Comparison of ENCODE assay signal across 8 cellular contexts in the genomic region with DNA sequence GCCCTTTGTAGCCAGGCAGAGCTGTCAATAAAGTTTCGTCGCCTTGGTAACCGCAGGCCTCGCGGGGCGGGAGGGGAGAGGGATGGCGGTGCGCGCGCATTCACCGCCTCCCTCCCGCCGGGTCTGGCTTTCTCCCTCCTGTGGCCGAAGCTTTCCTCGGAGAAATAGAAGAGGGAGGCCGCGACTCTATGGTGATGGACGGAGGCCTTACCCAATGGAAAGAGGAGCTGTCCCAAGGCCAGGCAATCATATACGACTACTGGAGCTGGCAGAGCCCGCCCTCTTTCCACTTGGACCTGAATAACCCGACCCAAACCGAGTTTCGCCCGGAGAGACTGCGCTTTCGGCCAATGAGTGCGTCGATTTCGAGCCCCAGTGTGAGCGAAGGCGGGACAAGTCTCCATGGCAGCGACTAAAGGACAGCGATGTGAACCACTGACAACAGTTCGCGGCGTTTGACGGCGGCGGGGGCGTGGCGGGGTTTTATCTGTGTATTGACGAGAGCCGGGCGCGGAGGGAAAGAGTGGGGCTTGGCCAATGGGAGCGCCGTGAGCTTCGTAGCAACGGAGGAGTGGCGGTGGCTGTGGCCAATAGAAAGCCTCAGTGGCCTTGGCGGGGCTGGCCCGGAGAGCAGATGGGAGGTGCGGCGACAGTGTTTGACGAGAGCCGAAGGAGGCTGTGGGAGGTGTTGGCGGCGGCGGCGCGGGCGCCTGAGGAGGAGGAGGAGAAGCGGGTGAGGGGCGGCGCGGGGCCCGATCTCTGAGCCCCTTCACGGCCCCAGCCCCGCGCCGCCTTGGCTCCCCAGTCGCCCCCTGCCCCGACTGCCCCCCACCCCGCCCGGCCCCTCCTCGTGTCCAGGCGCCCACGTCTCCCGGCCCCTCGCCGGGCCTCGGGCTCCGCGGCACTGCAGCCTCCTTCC. TPM values are rescaled to one million over a fixed set of nuclear protein-coding genes. Genes with fewer than 3 reads are reported as not detected.
DNase-seq lines count a peak whose midpoint lies in the region; ATAC-seq, FAIRE-seq and TF ChIP-seq lines count a peak whose summit lies in the region.

KMT5C (plus strand) TSS at position 652 of the 919 bp plus-strand sequence. CDS start 2,061 bp downstream, outside the sequence.

- H3K27me3 ChIP-seq in endothelial cell of umbilical vein (ENCODE audit: control insufficient read depth in 2 of 2, insufficient read depth in 2 of 2, low read length in 2 of 2), result peaks cover 0 to 3% of the 10 kb centered on the region in 2 experiments

- dilution Hi-C loops in endothelial cell of umbilical vein (cut with MboI; ENCODE audit: extremely low pct_ligation_motif_present, low sequenced_read_pairs), result no loop called here

- peak; percentile 77 for ATAC-seq in GM21526 (IDR thresholded peaks at IDR 0.05; ENCODE audit: low FRiP score, unreplicated experiment)

- H3K4me3 ChIP-seq in OCI-LY7 (ENCODE audit: low read depth, low read length, poor library complexity, severe bottlenecking), result peak within 1 kb of the TSS; percentile 89
- H3K4me3 ChIP-seq in endothelial cell of umbilical vein (replicated peaks in 1 of 3; ENCODE audit: insufficient read depth in 1 of 3, low read depth in 1 of 3, low read length in 3 of 3), result peak within 1 kb of the TSS; percentile 38 to 69 (median 65)

- H2AFZ ChIP-seq in OCI-LY7 (ENCODE audit: low read length), result peak within 1 kb of the TSS; percentile 87
- peak within 1 kb of the TSS; percentile 45 for H2AFZ ChIP-seq in endothelial cell of umbilical vein (ENCODE audit: low read depth, low read length)

- H3K27ac ChIP-seq in OCI-LY7 (ENCODE audit: low read depth, low read length, poor library complexity, severe bottlenecking) (peak within 1 kb of the TSS; percentile 53), endothelial cell of umbilical vein (ENCODE audit: insufficient read depth, low read depth, low read length) (peak within 1 kb of the TSS; percentile 92)

- peak within 1 kb of the TSS; percentile 99 for H3K4me2 ChIP-seq in OCI-LY7 (ENCODE audit: low read length)
- peak within 1 kb of the TSS; percentile 71 for H3K4me2 ChIP-seq in endothelial cell of umbilical vein (ENCODE audit: insufficient read depth, low read length)

- peak within 1 kb of the TSS; percentile 94 for H3K9ac ChIP-seq in endothelial cell of umbilical vein (replicated peaks; ENCODE audit: extremely low read depth, insufficient read depth, low read length)

- no peaks in the 10 kb centered on the region for H3K79me2 ChIP-seq in OCI-LY7 (ENCODE audit: insufficient read depth, low read depth, low read length)
- no peaks in the 10 kb centered on the region for H3K79me2 ChIP-seq in endothelial cell of umbilical vein (ENCODE audit: control insufficient read depth, insufficient read depth, low read length)

- H3K9me3 ChIP-seq in OCI-LY7 (ENCODE audit: low read length), result no peaks in the 10 kb centered on the region
- H3K9me3 ChIP-seq in endothelial cell of umbilical vein (replicated peaks; ENCODE audit: control insufficient read depth, insufficient read depth, low read length), result no peaks in the 10 kb centered on the region

- intact Hi-C loops in OCI-LY7 (cut with micrococcal nuclease; ENCODE audit: unreplicated experiment), result loop anchor here (2.0 to 5.0 kb wide), 2 partner anchors 29 to 37 kb away; no protein-coding TSS in a partner anchor
- intact Hi-C loops in endothelial cell of umbilical vein (cut with micrococcal nuclease), result loop anchor here (1.0 to 10.0 kb wide), 11 partner anchors 14 to 315 kb away; partner anchors contain the start of genes DNAAF3, FIZ1, HSPBP1 and PPP6R1

- H4K20me1 ChIP-seq in OCI-LY7 (ENCODE audit: insufficient read depth, low read length) (no peaks in the 10 kb centered on the region), endothelial cell of umbilical vein (replicated peaks; ENCODE audit: control insufficient read depth, extremely low read depth, insufficient read depth, low read length) (no peaks in the 10 kb centered on the region)

- TF ChIP-seq CTCF in OCI-LY7 (conservative IDR thresholded peaks at IDR 0.05; ENCODE audit: low read length) (no peak), endothelial cell of umbilical vein (IDR thresholded peaks at IDR 0.05; ENCODE audit: extremely low read depth in 1 of 2, insufficient read depth in 1 of 2, low read depth in 1 of 2, low read length in 2 of 2) (peak; percentile 15 to 34)

- CTCF ChIA-PET in OCI-LY7 (lab: Charles Lee; ENCODE audit: unreplicated experiment), result interaction anchor here (0.5 to 1.0 kb wide), 6 partner anchors 9 to 782 kb away, joined by 3 to 7 read pairs (median 4); partner anchors contain the start of gene ZNF787
- CTCF ChIA-PET in endothelial cell of umbilical vein (lab: Charles Lee), result interaction anchor here (0.7 to 2.9 kb wide), 17 partner anchors 11 to 198 kb away, joined by 3 to 29 read pairs (median 3); partner anchors contain the start of gene TMEM238

- H3K9me1 ChIP-seq in endothelial cell of umbilical vein (replicated peaks; ENCODE audit: control insufficient read depth, extremely low read depth, insufficient read depth, low read length), result no peaks in the 10 kb centered on the region

- TF ChIP-seq POLR2A in endothelial cell of umbilical vein (IDR thresholded peaks at IDR 0.05; ENCODE audit: low read depth, low read length), result no peak

- POLR2A ChIA-PET in OCI-LY7 (lab: Charles Lee) (interaction anchor here (0.5 to 1.5 kb wide), 10 partner anchors 18 to 295 kb away, joined by 3 to 7 read pairs (median 3); partner anchors contain the start of gene TMEM238), endothelial cell of umbilical vein (lab: Charles Lee) (interaction anchor here (0.8 to 1.8 kb wide), 5 partner anchors 20 to 81 kb away, joined by 3 to 15 read pairs (median 4); partner anchors contain the start of genes PPP6R1, TMEM238 and UBE2S)

- DNase-seq in DMS 273 (lab: John Stamatoyannopoulos, UW; ENCODE audit: unreplicated experiment) (peak; percentile 100), HuH-7.5 (ENCODE audit: low spot score) (peak; percentile 98), OCI-LY7 (ENCODE audit: low spot score) (peak; percentile 100), activated T-cell treated with anti-CD3 and anti-CD28 coated beads for 1 hour (ENCODE audit: low read depth) (peak; percentile 100), endothelial cell of umbilical vein (ENCODE audit: low read depth, low spot score) (peak; percentile 100), midbrain (lab: John Stamatoyannopoulos, UW) (peak; percentile 100)
- peak; percentile 100 for DNase-seq in stimulated activated CD8-positive, alpha-beta memory T cell treated with anti-CD3 and anti-CD28 coated beads, Interleukin-2, amount 100 ng/mL, for 1 hour (ENCODE audit: low read depth in 2 of 2)

- no peaks in the 10 kb centered on the region for H3K9me2 ChIP-seq in OCI-LY7 (ENCODE audit: insufficient read depth, low read length)

- peak; percentile 100 for FAIRE-seq in endothelial cell of umbilical vein (lab: Jason Lieb, UNC)

- H3K36me3 ChIP-seq in OCI-LY7 (ENCODE audit: insufficient read depth, low read length) (no peaks in the 10 kb centered on the region), endothelial cell of umbilical vein (ENCODE audit: control insufficient read depth in 2 of 2, extremely low read depth in 1 of 2, insufficient read depth in 2 of 2, low read length in 2 of 2) (peaks cover 0 to 7% of the 10 kb centered on the region in 2 experiments)

- peaks cover 28% of the 10 kb centered on the region for H3K4me1 ChIP-seq in OCI-LY7 (ENCODE audit: insufficient read depth, low read length, poor library complexity, severe bottlenecking)
- H3K4me1 ChIP-seq in endothelial cell of umbilical vein (ENCODE audit: control insufficient read depth, extremely low read depth, insufficient read depth, low read length), result peaks cover 10% of the 10 kb centered on the region

- BruUV-seq in OCI-LY7 (replicated peaks; lab: Mats Ljungman, UMichigan) (no TSS peak), endothelial cell of umbilical vein (replicated peaks; lab: Mats Ljungman, UMichigan) (no TSS peak)

TF ChIP-seq in endothelial cell of umbilical vein, 7 proteins besides CTCF, POLR2A, EP300 and RAD21:
- no peak for TF ChIP-seq MAX (IDR thresholded peaks at IDR 0.05; ENCODE audit: insufficient read depth, insufficient read length)
- peak; percentile 73 for TF ChIP-seq POLR2AphosphoS5 (IDR thresholded peaks at IDR 0.05; ENCODE audit: insufficient read depth, low read depth, low read length)

RNA-seq across cellular contexts. Expression of gene KMT5C, which starts in this region (rescaled TPM):
- total RNA-seq in OCI-LY7 (2014; rRNA removed; shearing (Covaris generic)), result 21.2 and 22.8 TPM in 2 replicates
- 36.1 and 43.4 TPM in 2 replicates for total RNA-seq in OCI-LY7 (2022)
- total RNA-seq in endothelial cell of umbilical vein, result 11.4 and 13.5 TPM in 2 replicates
- polyA plus RNA-seq in endothelial cell of umbilical vein, result 7.2 and 11.6 TPM in 2 replicates
- 4.5 and 6.5 TPM in 2 replicates for polyA plus RNA-seq in endothelial cell of umbilical vein (2011; cell fraction: cytosol; rRNA removed)
- 23.8 and 29.7 TPM in 2 replicates for polyA plus RNA-seq in endothelial cell of umbilical vein (2011; cell fraction: nucleus; rRNA removed)
- 4.2 and 6.4 TPM in 2 replicates for polyA plus RNA-seq in endothelial cell of umbilical vein (2012)
- polyA minus RNA-seq in endothelial cell of umbilical vein, result 3.6 and 4.9 TPM in 2 replicates
- polyA minus RNA-seq in endothelial cell of umbilical vein (2011; cell fraction: cytosol; rRNA and poly(A)+ RNA removed), result 13.1 TPM
- 6.3 and 12.9 TPM in 2 replicates for polyA minus RNA-seq in endothelial cell of umbilical vein (2011; cell fraction: nucleus; rRNA and poly(A)+ RNA removed)

Comparison
In these comparisons a context has a peak if more than half of its experiments do, and no peak if none do; other contexts are left out.
1. Peak in every context shown above with its lines: DNase-seq, ATAC-seq, H3K4me3 ChIP-seq and H3K27ac ChIP-seq.